ENCODE assay signal across 8 cellular contexts in the genomic region with DNA sequence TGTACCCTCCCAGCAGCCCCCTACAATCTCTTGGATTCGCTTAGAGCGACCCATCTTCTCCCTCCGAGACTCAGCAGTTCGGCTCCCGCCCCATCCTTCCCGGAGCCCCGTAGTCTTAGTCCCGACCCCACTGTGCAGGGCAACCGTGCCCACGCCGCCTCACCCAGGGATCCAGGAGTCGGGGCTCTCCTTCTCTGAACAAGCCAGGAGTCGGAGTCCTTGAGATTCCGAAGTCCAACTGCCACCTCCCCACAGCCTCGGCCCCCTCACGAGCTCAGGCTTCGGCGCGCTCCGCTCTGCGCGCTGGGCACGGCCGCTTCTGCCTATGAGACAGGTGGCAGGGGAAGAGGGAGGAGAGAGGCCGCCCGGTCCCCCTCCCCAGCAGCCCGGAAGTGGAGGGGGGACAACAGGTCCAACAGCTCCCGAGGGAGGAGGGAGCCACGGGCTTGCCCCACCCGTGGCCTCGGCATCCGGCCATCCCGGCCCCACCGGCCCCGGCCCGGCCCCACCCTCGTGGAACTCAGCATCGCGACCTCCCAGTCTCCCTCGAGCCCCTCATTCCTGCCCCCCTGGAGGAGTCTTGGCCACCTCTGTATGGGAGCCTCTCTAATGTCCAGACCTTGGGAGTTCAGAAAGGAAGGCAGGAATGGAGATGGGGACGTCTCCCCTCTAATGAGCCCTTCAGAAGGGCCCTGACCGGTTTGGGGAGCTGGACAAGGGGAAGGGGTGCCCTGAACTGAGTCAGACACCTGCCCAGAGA. TPM values are rescaled to one million over a fixed set of nuclear protein-coding genes. Genes with fewer than 3 reads are reported as not detected.
A peak's percentile ranks its signal among the peaks of the same experiment; 100 is the strongest.
DNase-seq lines count a peak whose midpoint lies in the region; ATAC-seq and TF ChIP-seq lines count a peak whose summit lies in the region.

A gene (minus strand): TSS at position 321 of the 760 bp plus-strand sequence. CDS start 628 bp downstream, outside the sequence.

- TF ChIP-seq CTCF in C4-2B (conservative IDR thresholded peaks at IDR 0.05), result no peak; the same call in 1 of the 2 replicates
- no peak for TF ChIP-seq CTCF in WERI-Rb-1 (IDR thresholded peaks at IDR 0.05; ENCODE audit: low read depth, low read length)
- TF ChIP-seq CTCF in mucosa of descending colon (IDR thresholded peaks at IDR 0.05), result no peak
- TF ChIP-seq CTCF in suprapubic skin (IDR thresholded peaks at IDR 0.05), result no peak

- no peak for TF ChIP-seq POLR2A in suprapubic skin (IDR thresholded peaks at IDR 0.05)

- H3K36me3 ChIP-seq in WERI-Rb-1 (peaks cover 18% of the 10 kb centered on the region), mucosa of descending colon (ENCODE audit: low read depth) (no peaks in the 10 kb centered on the region), suprapubic skin (peaks cover 15% of the 10 kb centered on the region)

- intact Hi-C loops in mucosa of descending colon (cut with DNase I, micrococcal nuclease), result no loop called here

- peak within 1 kb of the TSS; percentile 72 for H3K4me3 ChIP-seq in WERI-Rb-1 (ENCODE audit: low read depth, low read length)
- peak within 1 kb of the TSS; percentile 38 for H3K4me3 ChIP-seq in mucosa of descending colon
- peak within 1 kb of the TSS; percentile 69 for H3K4me3 ChIP-seq in suprapubic skin

- H3K27me3 ChIP-seq in WERI-Rb-1 (ENCODE audit: insufficient read depth, low read depth, severe bottlenecking), result no peaks in the 10 kb centered on the region
- H3K27me3 ChIP-seq in suprapubic skin, result no peaks in the 10 kb centered on the region

- ATAC-seq in GM19467 (IDR thresholded peaks at IDR 0.05; ENCODE audit: unreplicated experiment) (peak; percentile 25), mucosa of descending colon (peak; percentile 68)

- peak within 1 kb of the TSS; percentile 66 for H3K27ac ChIP-seq in C4-2B
- H3K27ac ChIP-seq in WERI-Rb-1, result peak within 1 kb of the TSS; percentile 65
- H3K27ac ChIP-seq in suprapubic skin, result peak within 1 kb of the TSS; percentile 88

- DNase-seq in HuH-7 (ENCODE audit: low spot score) (peak; percentile 46), WERI-Rb-1 (peak; percentile 65), mucosa of descending colon (peak; percentile 52 to 79 (median 79)), suprapubic skin (ENCODE audit: low spot score in 2 of 2) (no peak), GM19240 (ENCODE audit: insufficient read length, low spot score) (no peak)
- peak; percentile 38 for DNase-seq in effector CD8-positive, alpha-beta T cell (lab: John Stamatoyannopoulos, UW)

- H3K4me1 ChIP-seq in mucosa of descending colon (ENCODE audit: low read depth) (peaks cover 4% of the 10 kb centered on the region), suprapubic skin (peaks cover 28% of the 10 kb centered on the region)

- TF ChIP-seq EP300 in suprapubic skin (IDR thresholded peaks at IDR 0.05), result no peak

- H3K9me3 ChIP-seq in WERI-Rb-1 (ENCODE audit: severe bottlenecking) (no peaks in the 10 kb centered on the region), mucosa of descending colon (no peaks in the 10 kb centered on the region), suprapubic skin (no peaks in the 10 kb centered on the region)

- 2% methylated on average over 32 of the region's 42 CpGs for WGBS in suprapubic skin

RNA-seq across cellular contexts. Expression of the gene that starts here (rescaled TPM):
- total RNA-seq in mucosa of descending colon, result 10 to 100 TPM; 13.2 to 22.4 (median 21.3) TPM
- 100 to 1,000 TPM in 1 of 4 donors, 10 to 100 TPM in 3; 63.2 to 110 (median 72.2) TPM for total RNA-seq in suprapubic skin

Comparison
In these comparisons a context has a peak if more than half of its experiments do, and no peak if none do; other contexts are left out.
1. DNase-seq: peak in HuH-7 (single experiment), WERI-Rb-1 (single experiment), effector CD8-positive, alpha-beta T cell (single experiment) and mucosa of descending colon (3 of 3); none in suprapubic skin (0 of 2) and GM19240 (single experiment).
2. Peak in every context shown above with its lines, with median percentiles within 50 percentile points of each other: H3K27ac ChIP-seq and H3K4me3 ChIP-seq.